22 cellular contexts compared by ENCODE assay signal in genomic region chr5:73558950-73559349, GRCh38. TPM values are rescaled to one million over a fixed set of nuclear protein-coding genes. Genes with fewer than 3 reads are reported as not detected.
A peak's percentile ranks its signal among the peaks of the same experiment; 100 is the strongest.
DNase-seq lines count a peak whose midpoint lies in the region; ATAC-seq and TF ChIP-seq lines count a peak whose summit lies in the region.
"Had no signal": no experiment of that assay in that cellular context is flagged by ENCODE, and none has a peak within 500 bp of the region (broad histone marks: within the 10 kb centered on the region; RNA-seq: fewer than 3 reads in every experiment).

No MANE protein-coding gene starts in this region.

- H3K27ac Mint-ChIP-seq in MCF 10A (ENCODE audit: low read depth, unreplicated experiment), result no peak overlapping the region
- H3K27ac Mint-ChIP-seq: activated T-helper 1 cell treated with anti-CD3 and anti-CD28 coated beads, Interleukin-12 subunit alpha, Interleukin-12 subunit beta, Interleukin-2, Interleukin-4 antibody, amounts not matched to agents 30 ng/mL and 10 ng/mL and 1 ng/mL, durations not matched to agents 14 hours and 24 hours and 36 hours had no signal

- H4K20me1 ChIP-seq in KMS-11 (ENCODE audit: insufficient read depth), result no peaks in the 10 kb centered on the region
- H4K20me1 ChIP-seq: BLaER1 had no signal

- BruUV-seq in MCF 10A (replicated peaks; lab: Mats Ljungman, UMichigan), result no TSS peak

- H3K4me3 Mint-ChIP-seq in MCF 10A (ENCODE audit: unreplicated experiment), result no peak overlapping the region
- H3K4me3 Mint-ChIP-seq: activated T-helper 1 cell treated with anti-CD3 and anti-CD28 coated beads, Interleukin-12 subunit alpha, Interleukin-12 subunit beta, Interleukin-2, Interleukin-4 antibody, amounts not matched to agents 30 ng/mL and 10 ng/mL and 1 ng/mL, durations not matched to agents 14 hours and 24 hours and 36 hours had no signal

- no peak for TF ChIP-seq POLR2A in breast epithelium (IDR thresholded peaks at IDR 0.05)

- H3K36me3 ChIP-seq in breast epithelium (peaks cover 19% of the 10 kb centered on the region), KMS-11 (ENCODE audit: insufficient read depth) (no peaks in the 10 kb centered on the region), RWPE2 (ENCODE audit: low read depth) (peaks cover 76% of the 10 kb centered on the region), left ventricle myocardium inferior (peaks cover 87% of the 10 kb centered on the region)

- H3K4me1 Mint-ChIP-seq in MCF 10A (ENCODE audit: insufficient read depth, unreplicated experiment), result peaks cover 9% of the 10 kb centered on the region

- no peaks in the 10 kb centered on the region for H3K27me3 Mint-ChIP-seq in MCF 10A (ENCODE audit: insufficient read depth, unreplicated experiment)

- no peaks in the 10 kb centered on the region for H3K9me3 ChIP-seq in breast epithelium
- H3K9me3 ChIP-seq in RWPE2 (ENCODE audit: severe bottlenecking), result no peaks in the 10 kb centered on the region
- H3K9me3 ChIP-seq in left ventricle myocardium inferior (replicated peaks), result no peaks in the 10 kb centered on the region
- H3K9me3 ChIP-seq: BLaER1, pancreas, upper lobe of left lung had no signal

- peak; percentile 86 for ATAC-seq in RWPE2 (ENCODE audit: low read depth)
- ATAC-seq: pancreas, Right ventricle myocardium inferior had no signal

- H3K36me3 Mint-ChIP-seq in MCF 10A (ENCODE audit: insufficient read depth, unreplicated experiment), result peaks cover 74% of the 10 kb centered on the region

- H3K79me2 ChIP-seq in KMS-11 (ENCODE audit: insufficient read depth, low read depth), result peaks cover 9% of the 10 kb centered on the region; the same call in 1 of the 2 replicates

- H3K4me2 ChIP-seq in KMS-11, result no peak overlapping the region
- H3K4me2 ChIP-seq: BLaER1 had no signal

- POLR2A ChIA-PET in MCF 10A (lab: Yijun Ruan, JAX), result interaction anchor here (0.7 to 1.6 kb wide), 2 partner anchors 10 to 13 kb away, joined by 3 to 4 read pairs; no protein-coding TSS in a partner anchor

- TF ChIP-seq CTCF in MCF 10A (IDR thresholded peaks at IDR 0.05; ENCODE audit: unreplicated experiment) (no peak), breast epithelium (IDR thresholded peaks at IDR 0.05) (no peak), KMS-11 (conservative IDR thresholded peaks at IDR 0.05; ENCODE audit: low read depth, low read length) (0 out of 2 replicates have a peak, but pooled peaks have one; percentile 11), RWPE2 (IDR thresholded peaks at IDR 0.05; ENCODE audit: poor library complexity, severe bottlenecking) (peak; percentile 64), left ventricle myocardium inferior (IDR thresholded peaks at IDR 0.05; ENCODE audit: borderline replicate concordance) (no peak)

- H3K9ac ChIP-seq in KMS-11, result no peak overlapping the region
- H3K9ac ChIP-seq: BLaER1 had no signal

- DNase-seq in MCF 10A (ENCODE audit: unreplicated experiment) (peak; percentile 27), breast epithelium (ENCODE audit: low spot score in 2 of 2) (no peak), RWPE2 (ENCODE audit: low spot score) (no peak), SIG-M5 treated with dmso at 0.1 percent for 504 hours (lab: John Stamatoyannopoulos, UW; ENCODE audit: unreplicated experiment) (no peak), left ventricle myocardium inferior (no peak), NCI-H128 (lab: John Stamatoyannopoulos, UW; ENCODE audit: unreplicated experiment) (no peak)
- no peak for DNase-seq in activated naive CD4-positive, alpha-beta T cell treated with Interleukin-2 at 50 U/mL for 16 hours
- DNase-seq: activated CD4-positive, alpha-beta T cell treated with anti-CD3 and anti-CD28 coated beads, Interleukin-2, amount 50 U/mL, for 1 hour; activated naive CD4-positive, alpha-beta T cell treated with anti-CD3 and anti-CD28 coated beads, Interleukin-2, amount 50 U/mL, for 16 hours; aorta; Calu3; caudate nucleus; NCI-H1694 treated with DMSO at 0.1 percent for 48 hours; NCI-H2227 treated with DMSO at 0.1 percent for 48 hours; pancreas; T1000; upper lobe of left lung had no signal

- CTCF ChIA-PET in MCF 10A (lab: Yijun Ruan, JAX), result interaction anchor here (0.6 to 2.3 kb wide), 5 partner anchors 22 to 243 kb away, joined by 3 to 12 read pairs (median 4); no protein-coding TSS in a partner anchor

- H3K9me3 Mint-ChIP-seq in MCF 10A (ENCODE audit: unreplicated experiment), result no peaks in the 10 kb centered on the region
- H3K9me3 Mint-ChIP-seq: activated T-helper 1 cell treated with anti-CD3 and anti-CD28 coated beads, Interleukin-12 subunit alpha, Interleukin-12 subunit beta, Interleukin-2, Interleukin-4 antibody, amounts not matched to agents 30 ng/mL and 10 ng/mL and 1 ng/mL, durations not matched to agents 14 hours and 24 hours and 36 hours had no signal

- no peak overlapping the region for H3K4me3 ChIP-seq in breast epithelium
- no peak overlapping the region for H3K4me3 ChIP-seq in KMS-11 (IDR thresholded peaks at IDR 0.05; ENCODE audit: insufficient read depth, low read depth, low read length)
- H3K4me3 ChIP-seq in RWPE2 (ENCODE audit: severe bottlenecking), result no peak overlapping the region
- H3K4me3 ChIP-seq in left ventricle myocardium inferior, result no peak overlapping the region
- H3K4me3 ChIP-seq: BLaER1, lung, pancreas, upper lobe of left lung had no signal

- H2AFZ ChIP-seq in KMS-11 (ENCODE audit: low read depth), result no peak overlapping the region

- H3K27ac ChIP-seq in breast epithelium (no peak overlapping the region), KMS-11 (no peak overlapping the region), RWPE2 (ENCODE audit: poor library complexity, severe bottlenecking) (no peak overlapping the region), left ventricle myocardium inferior (replicated peaks) (no peak overlapping the region)
- H3K27ac ChIP-seq: BLaER1, pancreas, upper lobe of left lung had no signal

- H3K27me3 ChIP-seq in breast epithelium (no peaks in the 10 kb centered on the region), KMS-11 (ENCODE audit: insufficient read depth, low read depth) (no peaks in the 10 kb centered on the region), RWPE2 (ENCODE audit: insufficient read depth, poor library complexity, severe bottlenecking) (no peaks in the 10 kb centered on the region), left ventricle myocardium inferior (ENCODE audit: low read depth) (no peaks in the 10 kb centered on the region)
- H3K27me3 ChIP-seq: BLaER1, pancreas, upper lobe of left lung had no signal

- no peaks in the 10 kb centered on the region for H3K4me1 ChIP-seq in breast epithelium
- H3K4me1 ChIP-seq in KMS-11 (ENCODE audit: low read depth, poor library complexity, severe bottlenecking), result peaks cover 13% of the 10 kb centered on the region
- H3K4me1 ChIP-seq in RWPE2 (ENCODE audit: insufficient read depth, poor library complexity, severe bottlenecking), result no peaks in the 10 kb centered on the region
- H3K4me1 ChIP-seq in left ventricle myocardium inferior, result peaks cover 19% of the 10 kb centered on the region

- intact Hi-C loops in MCF 10A (cut with micrococcal nuclease) (no loop called here), breast epithelium (cut with DNase I; ENCODE audit: low total_unique reads) (no loop called here), left ventricle myocardium inferior (cut with micrococcal nuclease) (no loop called here)

RNA-seq across cellular contexts. Expression of gene ANKRA2, which starts 6.5 kb away (rescaled TPM):
- 19.3 and 20.2 TPM in 2 replicates for total RNA-seq in MCF 10A (2022)
- total RNA-seq in breast epithelium, result 10 to 100 TPM; 28.8 to 83.9 (median 44.2) TPM
- total RNA-seq in left ventricle myocardium inferior, result 12.8 TPM

RNA-seq across cellular contexts. Expression of gene UTP15, which starts 6.6 kb away (rescaled TPM):
- 41.2 and 41.3 TPM in 2 replicates for total RNA-seq in MCF 10A (2022)
- total RNA-seq in breast epithelium, result 10 to 100 TPM; 38.7 to 61.6 (median 39.0) TPM
- total RNA-seq in left ventricle myocardium inferior, result 10.2 TPM

Comparison
In these comparisons a context has a peak if more than half of its experiments do, and no peak if none do; other contexts are left out.
1. CTCF ChIP-seq: peak in KMS-11 (single experiment) and RWPE2 (single experiment); none in MCF 10A (single experiment), breast epithelium (0 of 3) and left ventricle myocardium inferior (single experiment).